2 cellular contexts compared by ENCODE assay signal in the genomic region with DNA sequence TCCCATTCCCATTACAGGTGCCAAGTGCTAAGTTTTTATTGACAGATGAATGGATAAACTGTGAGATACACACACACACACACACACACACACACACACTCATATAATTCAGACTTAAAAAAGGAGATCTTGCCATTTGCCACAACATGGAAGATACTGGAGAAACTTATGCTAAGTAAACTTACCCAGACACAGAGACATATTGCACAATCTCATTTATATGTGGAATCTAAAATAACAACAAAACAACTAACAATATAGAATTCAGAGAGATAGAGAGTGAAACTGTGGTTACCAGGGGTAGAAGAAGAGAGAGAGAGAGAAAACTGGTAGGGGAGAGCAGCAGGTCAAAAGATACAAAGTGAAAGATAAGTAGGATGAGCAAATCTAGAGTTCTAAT.
TF ChIP-seq lines count a peak whose summit lies in the region.

No MANE protein-coding gene starts in this region.

TF ChIP-seq in HepG2, 621 proteins besides CTCF, POLR2A, EP300 and RAD21:
- TF ChIP-seq, protein P1, sequence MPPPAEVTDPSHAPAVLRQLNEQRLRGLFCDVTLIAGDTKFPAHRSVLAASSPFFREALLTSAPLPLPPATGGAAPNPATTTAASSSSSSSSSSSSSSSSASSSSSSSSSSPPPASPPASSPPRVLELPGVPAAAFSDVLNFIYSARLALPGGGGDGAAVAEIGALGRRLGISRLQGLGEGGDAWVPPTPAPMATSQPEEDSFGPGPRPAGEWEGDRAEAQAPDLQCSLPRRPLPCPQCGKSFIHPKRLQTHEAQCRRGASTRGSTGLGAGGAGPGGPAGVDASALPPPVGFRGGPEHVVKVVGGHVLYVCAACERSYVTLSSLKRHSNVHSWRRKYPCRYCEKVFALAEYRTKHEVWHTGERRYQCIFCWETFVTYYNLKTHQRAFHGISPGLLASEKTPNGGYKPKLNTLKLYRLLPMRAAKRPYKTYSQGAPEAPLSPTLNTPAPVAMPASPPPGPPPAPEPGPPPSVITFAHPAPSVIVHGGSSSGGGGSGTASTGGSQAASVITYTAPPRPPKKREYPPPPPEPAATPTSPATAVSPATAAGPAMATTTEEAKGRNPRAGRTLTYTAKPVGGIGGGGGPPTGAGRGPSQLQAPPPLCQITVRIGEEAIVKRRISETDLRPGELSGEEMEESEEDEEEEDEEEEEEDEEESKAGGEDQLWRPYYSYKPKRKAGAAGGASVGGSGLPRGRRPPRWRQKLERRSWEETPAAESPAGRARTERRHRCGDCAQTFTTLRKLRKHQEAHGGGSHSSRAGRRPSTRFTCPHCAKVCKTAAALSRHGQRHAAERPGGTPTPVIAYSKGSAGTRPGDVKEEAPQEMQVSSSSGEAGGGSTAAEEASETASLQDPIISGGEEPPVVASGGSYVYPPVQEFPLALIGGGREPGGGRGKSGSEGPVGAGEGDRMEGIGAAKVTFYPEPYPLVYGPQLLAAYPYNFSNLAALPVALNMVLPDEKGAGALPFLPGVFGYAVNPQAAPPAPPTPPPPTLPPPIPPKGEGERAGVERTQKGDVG (CRISPR knock-in tag; IDR thresholded peaks at IDR 0.05; ENCODE audit: borderline replicate concordance) = no peak
- TF ChIP-seq SIX1 (CRISPR knock-in tag; IDR thresholded peaks at IDR 0.05; ENCODE audit: borderline replicate concordance) (no peak), CEBPB (IDR thresholded peaks at IDR 0.05; ENCODE audit: borderline replicate concordance, low read depth, low read length) (peak; percentile 28; the same call in 1 of the 2 replicates)

TF ChIP-seq in K562, 482 proteins besides CTCF, POLR2A, EP300 and RAD21:
- TF ChIP-seq CEBPB (tag; IDR thresholded peaks at IDR 0.05) (peak; percentile 63), THAP7 (CRISPR knock-in tag; IDR thresholded peaks at IDR 0.05) (no peak), CEBPG (CRISPR knock-in tag; IDR thresholded peaks at IDR 0.05) (no peak), CEBPG (tag; conservative IDR thresholded peaks at IDR 0.05 in 1 of 2, IDR thresholded peaks at IDR 0.05 in 1 of 2) (peak in 1 of 2 experiments; percentile 48; a peak in 1 of 4 replicates)
TF ChIP-seq in K562: peak in this region for 2.
